Comparison of ENCODE assay signal across 16 cellular contexts in the genomic region with DNA sequence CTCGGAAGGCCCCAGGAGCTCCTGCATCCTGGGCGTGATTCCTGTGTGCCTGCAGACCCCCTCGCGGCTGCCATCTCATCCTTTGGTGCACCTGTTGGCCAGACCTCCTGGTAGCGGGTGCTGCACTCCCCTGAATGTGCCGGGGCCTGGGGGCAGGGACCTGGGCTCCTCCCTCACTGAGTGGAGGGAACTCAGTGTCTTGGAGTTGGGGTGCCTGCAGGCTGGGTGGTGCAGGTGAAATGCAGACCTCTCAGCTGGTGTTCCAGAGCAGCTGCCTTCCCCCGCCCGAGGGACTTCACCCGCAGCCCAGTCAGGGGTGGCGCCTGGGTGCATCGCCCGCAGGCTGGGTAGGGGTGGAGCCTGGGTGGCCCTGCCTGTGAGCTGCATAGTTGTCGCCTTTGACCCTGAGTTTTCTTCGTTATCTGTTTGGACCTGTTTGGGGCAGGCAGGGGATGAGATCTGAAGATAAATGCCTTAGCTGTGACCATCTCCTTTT. TPM values are rescaled to one million over a fixed set of nuclear protein-coding genes. Genes with fewer than 3 reads are reported as not detected.
A peak's percentile ranks its signal among the peaks of the same experiment; 100 is the strongest.
DNase-seq lines count a peak whose midpoint lies in the region; ATAC-seq and TF ChIP-seq lines count a peak whose summit lies in the region.
"Had no signal": no experiment of that assay in that cellular context is flagged by ENCODE, and none has a peak within 500 bp of the region (broad histone marks: within the 10 kb centered on the region; RNA-seq: fewer than 3 reads in every experiment).

No MANE protein-coding gene starts in this region.

- H3K23ac ChIP-seq in trophoblast cell (ENCODE audit: low read length): no peak overlapping the region

- peaks cover 19% of the 10 kb centered on the region for H3K79me1 ChIP-seq in trophoblast cell (ENCODE audit: low read length)

- H3K4me1 ChIP-seq in gastroesophageal sphincter (peaks cover 0 to 91% (median 29%) of the 10 kb centered on the region in 3 donors), trophoblast cell (ENCODE audit: control insufficient read depth in 1 of 2, insufficient read depth in 2 of 2, low read length in 2 of 2) (peaks cover 35% of the 10 kb centered on the region in 2 experiments)

- no peaks in the 10 kb centered on the region for H3K27me3 ChIP-seq in gastroesophageal sphincter
- H3K27me3 ChIP-seq in trophoblast cell (ENCODE audit: insufficient read depth, low read length): no peaks in the 10 kb centered on the region

- no peak overlapping the region for H3K4me2 ChIP-seq in trophoblast cell (ENCODE audit: low read length)

- H3K27ac ChIP-seq in C4-2B (peak overlapping the region; percentile 78), gastroesophageal sphincter (peak overlapping the region in 3 of 4 donors; percentile 82 to 86 (median 85)), trophoblast cell (ENCODE audit: low read depth, low read length) (peak overlapping the region; percentile 91)

- no peak for TF ChIP-seq POLR2A in gastroesophageal sphincter (IDR thresholded peaks at IDR 0.05)

- H3K9ac ChIP-seq in trophoblast cell (ENCODE audit: low read length): no peak overlapping the region

- peak overlapping the region; percentile 3 for H4K8ac ChIP-seq in trophoblast cell (ENCODE audit: low read depth, low read length)

- peak overlapping the region; percentile 39 for H2BK12ac ChIP-seq in trophoblast cell (ENCODE audit: low read length)

- H2AK5ac ChIP-seq in trophoblast cell (ENCODE audit: low read length): peak overlapping the region; percentile 19

- H3K79me2 ChIP-seq in trophoblast cell (ENCODE audit: control insufficient read depth, insufficient read depth, low read length, poor library complexity): peaks cover 12% of the 10 kb centered on the region

- H3K4me3 ChIP-seq in gastroesophageal sphincter: no peak overlapping the region
- no peak overlapping the region for H3K4me3 ChIP-seq in trophoblast cell (ENCODE audit: low read depth, low read length)
- H3K4me3 ChIP-seq: lung had no signal

- H2BK120ac ChIP-seq in trophoblast cell (ENCODE audit: insufficient read depth, low read length, poor library complexity): peak overlapping the region; percentile 65

- peak; percentile 67 for DNase-seq in NCI-H510A treated with DMSO at 0.1 percent for 48 hours (lab: John Stamatoyannopoulos, UW)
- DNase-seq in trophoblast cell: peak; percentile 96 to 98
- no peak for DNase-seq in activated naive CD4-positive, alpha-beta T cell treated with Interleukin-2 at 50 U/mL for 16 hours
- DNase-seq: activated CD4-positive, CD25-positive, alpha-beta regulatory T cell treated with anti-CD3 and anti-CD28 coated beads, Interleukin-2, amount 50 U/mL, for 72 hours; AML-193; hypothalamus; MM.1S; nucleus accumbens; OCI-M1; SW 1271 had no signal

- TF ChIP-seq EP300 in gastroesophageal sphincter (IDR thresholded peaks at IDR 0.05): no peak

- no peak overlapping the region for H4K12ac ChIP-seq in trophoblast cell (ENCODE audit: low read depth, low read length)

- WGBS in gastroesophageal sphincter (ENCODE audit: low coverage in 1 of 2), 2 donors: no CpG with 5 or more reads among the region's 14 CpGs
- no CpG with 5 or more reads among the region's 14 CpGs for WGBS in trophoblast cell (ENCODE audit: extremely low coverage, insufficient coverage, insufficient read length)

- no peak for TF ChIP-seq CTCF in C4-2B (conservative IDR thresholded peaks at IDR 0.05)
- TF ChIP-seq CTCF in gastroesophageal sphincter (IDR thresholded peaks at IDR 0.05): no peak

- H3K14ac ChIP-seq in trophoblast cell (ENCODE audit: low read length): peak overlapping the region; percentile 54

- peak overlapping the region; percentile 73 for H3K18ac ChIP-seq in trophoblast cell (ENCODE audit: low read length)

- H3K36me3 ChIP-seq in gastroesophageal sphincter: peaks cover 0 to 8% of the 10 kb centered on the region in 2 donors
- H3K36me3 ChIP-seq in trophoblast cell (ENCODE audit: control insufficient read depth in 1 of 2, insufficient read depth in 2 of 2, low read length in 2 of 2): peaks cover 2 to 4% of the 10 kb centered on the region in 2 experiments

- ATAC-seq in gastroesophageal sphincter (peak; percentile 20), HG03342 (IDR thresholded peaks at IDR 0.05; ENCODE audit: unreplicated experiment) (no peak), HG03175 (IDR thresholded peaks at IDR 0.05; ENCODE audit: unreplicated experiment) (no peak), HG02678 (IDR thresholded peaks at IDR 0.05; ENCODE audit: unreplicated experiment) (no peak)

- H2AFZ ChIP-seq in trophoblast cell (ENCODE audit: insufficient read depth, low read length, poor library complexity): peak overlapping the region; percentile 1

- peak overlapping the region; percentile 68 for H4K91ac ChIP-seq in trophoblast cell (ENCODE audit: low read depth, low read length)

- H2BK5ac ChIP-seq in trophoblast cell (ENCODE audit: low read depth, low read length, poor library complexity): no peak overlapping the region

- peak overlapping the region; percentile 35 for H3K4ac ChIP-seq in trophoblast cell (ENCODE audit: low read depth, low read length)

- H3K9me3 ChIP-seq in gastroesophageal sphincter (no peaks in the 10 kb centered on the region), trophoblast cell (ENCODE audit: insufficient read depth, low read depth, low read length) (no peaks in the 10 kb centered on the region)

RNA-seq across cellular contexts. Expression of a gene that starts 31.4 kb away (rescaled TPM):
- 10 to 100 TPM; 32.6 to 68.9 (median 42.5) TPM for total RNA-seq in gastroesophageal sphincter
- 16.1 and 17.7 TPM in 2 replicates for polyA plus RNA-seq in trophoblast cell (2013)
